15 cellular contexts compared by ENCODE assay signal in genomic region chr5:124783794-124784193, GRCh38. TPM values are rescaled to one million over a fixed set of nuclear protein-coding genes. Genes with fewer than 3 reads are reported as not detected.
DNase-seq lines count a peak whose midpoint lies in the region; ATAC-seq and TF ChIP-seq lines count a peak whose summit lies in the region.
"Had no signal": no experiment of that assay in that cellular context is flagged by ENCODE, and none has a peak within 500 bp of the region (broad histone marks: within the 10 kb centered on the region; RNA-seq: fewer than 3 reads in every experiment).

No MANE protein-coding gene starts in this region.

- POLR2A ChIA-PET in IMR-90 (lab: Charles Lee; ENCODE audit: unreplicated experiment) = no interaction called here

- CTCF ChIA-PET in IMR-90 (lab: Yijun Ruan, JAX) = interaction anchor here (1.1 kb wide), 1 partner anchor 304 kb away, joined by 3 read pairs; no protein-coding TSS in a partner anchor

- DNase-seq in IMR-90 (peak; percentile 16), adrenal gland (peak in 3 of 7 donors; percentile 30 to 42 (median 32)), stromal cell of bone marrow (ENCODE audit: low read depth) (peak; percentile 67), ureter (ENCODE audit: low spot score) (no peak), HT-29 (ENCODE audit: low spot score) (no peak), vagina (ENCODE audit: extremely low spot score in 2 of 2) (no peak)
- DNase-seq: activated CD8-positive, alpha-beta memory T cell treated with anti-CD3 and anti-CD28 coated beads for 24 hours; CD4-positive, alpha-beta T cell; NCI-H1417 treated with DMSO at 0.1 percent for 48 hours; nucleus accumbens; stimulated activated naive CD4-positive, alpha-beta T cell treated with Interleukin-2 at 50 U/mL for 16 hours had no signal

- H3K14ac ChIP-seq in IMR-90 (replicated peaks; ENCODE audit: low read depth, low read length) = no peak overlapping the region

- no peak overlapping the region for H2BK120ac ChIP-seq in IMR-90 (ENCODE audit: low read depth, low read length)

- no peaks in the 10 kb centered on the region for H4K20me1 ChIP-seq in IMR-90 (ENCODE audit: insufficient read depth, low read length)

- WGBS in IMR-90 (ENCODE audit: extremely low coverage in 2 of 2, insufficient read length in 1 of 2), 2 experiments = no CpG with 5 or more reads among the region's 2 CpGs
- WGBS in adrenal gland, 4 donors = 48 to 59% (median 53%) methylated on average over 2 of the region's 2 CpGs
- 60 to 100% methylated on average over 1 to 2 of the region's 2 CpGs for WGBS in gastroesophageal sphincter (ENCODE audit: low coverage in 1 of 2), 2 donors

- H2BK20ac ChIP-seq in IMR-90 (ENCODE audit: low read depth, low read length) = no peak overlapping the region

- no peak overlapping the region for H2BK15ac ChIP-seq in IMR-90 (ENCODE audit: low read depth, low read length)

- no peak for TF ChIP-seq RAD21 in IMR-90 (IDR thresholded peaks at IDR 0.05; ENCODE audit: low read length)

- no peaks in the 10 kb centered on the region for H3K79me1 ChIP-seq in IMR-90 (ENCODE audit: low read depth in 1 of 2, low read length in 2 of 2)

- no peak overlapping the region for H4K8ac ChIP-seq in IMR-90 (ENCODE audit: low read depth in 2 of 2, low read length in 2 of 2)

- no peak overlapping the region for H3K18ac ChIP-seq in IMR-90 (ENCODE audit: low read depth, low read length)

- H3K27ac ChIP-seq in IMR-90 (ENCODE audit: insufficient read depth, low read length) = no peak overlapping the region
- peak overlapping the region in 3 of 5 donors; percentile 33 to 56 (median 55) for H3K27ac ChIP-seq in adrenal gland
- no peak overlapping the region for H3K27ac ChIP-seq in gastroesophageal sphincter
- H3K27ac ChIP-seq in vagina = no peak overlapping the region
- H3K27ac ChIP-seq: SK-N-MC, skin epidermis had no signal

- H2AFZ ChIP-seq in IMR-90 (replicated peaks; ENCODE audit: low read length, poor library complexity) = no peak overlapping the region

- H3K9me1 ChIP-seq in IMR-90 (ENCODE audit: insufficient read depth, low read length) = no peaks in the 10 kb centered on the region

- no peaks in the 10 kb centered on the region for H3K36me3 ChIP-seq in IMR-90 (ENCODE audit: control insufficient read depth, insufficient read depth, low read length)
- no peaks in the 10 kb centered on the region for H3K36me3 ChIP-seq in adrenal gland (replicated peaks in 1 of 2)
- no peaks in the 10 kb centered on the region for H3K36me3 ChIP-seq in gastroesophageal sphincter
- H3K36me3 ChIP-seq in vagina = no peaks in the 10 kb centered on the region

- ATAC-seq in IMR-90 (ENCODE audit: low read depth) (no peak), gastroesophageal sphincter (peak; percentile 69)

- intact Hi-C loops in IMR-90 (cut with micrococcal nuclease) (no loop called here), adrenal gland (cut with DNase I) (no loop called here), vagina (cut with DNase I) (no loop called here)

- BruUV-seq in IMR-90 (replicated peaks; lab: Mats Ljungman, UMichigan) = no TSS peak

- H3K9ac ChIP-seq in IMR-90 (ENCODE audit: low read depth, low read length) = no peak overlapping the region

- H2AK5ac ChIP-seq in IMR-90 (ENCODE audit: low read depth, low read length) = no peak overlapping the region

- H3K4me1 ChIP-seq in IMR-90 (ENCODE audit: control insufficient read depth, insufficient read depth, low read length) = no peaks in the 10 kb centered on the region
- H3K4me1 ChIP-seq in adrenal gland (replicated peaks in 1 of 2) = peaks cover 0 to 5% of the 10 kb centered on the region in 2 donors
- no peaks in the 10 kb centered on the region for H3K4me1 ChIP-seq in gastroesophageal sphincter
- H3K4me1 ChIP-seq in vagina = no peaks in the 10 kb centered on the region

- H3K27me3 ChIP-seq in IMR-90 (ENCODE audit: control insufficient read depth, insufficient read depth, low read length) = 0 out of 2 replicates have a peak, but pooled peaks cover 2% of the 10 kb centered on the region
- H3K27me3 ChIP-seq in adrenal gland = no peaks in the 10 kb centered on the region
- no peaks in the 10 kb centered on the region for H3K27me3 ChIP-seq in gastroesophageal sphincter
- no peaks in the 10 kb centered on the region for H3K27me3 ChIP-seq in vagina

- no peak overlapping the region for H4K5ac ChIP-seq in IMR-90 (ENCODE audit: low read depth, low read length)

- no peak overlapping the region for H4K91ac ChIP-seq in IMR-90 (ENCODE audit: insufficient read depth, low read depth, low read length)

- H2BK5ac ChIP-seq in IMR-90 (ENCODE audit: low read depth, low read length, poor library complexity, severe bottlenecking) = no peak overlapping the region

- no peak overlapping the region for H3K56ac ChIP-seq in IMR-90 (ENCODE audit: extremely low read depth, insufficient read depth, low read length)

- H3K4me2 ChIP-seq in IMR-90 (ENCODE audit: low read depth, low read length) = no peak overlapping the region

- TF ChIP-seq POLR2A in IMR-90 (IDR thresholded peaks at IDR 0.05; ENCODE audit: low read depth, low read length) (no peak), adrenal gland (IDR thresholded peaks at IDR 0.05) (peak in 1 of 2 donors; percentile 36), gastroesophageal sphincter (IDR thresholded peaks at IDR 0.05) (no peak), vagina (IDR thresholded peaks at IDR 0.05) (no peak)

- dilution Hi-C loops in IMR-90 (cut with HindIII; ENCODE audit: low sequenced_read_pairs, unreplicated experiment) = no loop called here

- TF ChIP-seq CTCF in IMR-90 (conservative IDR thresholded peaks at IDR 0.05; ENCODE audit: low read depth, low read length) (no peak), adrenal gland (IDR thresholded peaks at IDR 0.05) (no peak), gastroesophageal sphincter (IDR thresholded peaks at IDR 0.05) (no peak), vagina (IDR thresholded peaks at IDR 0.05) (no peak)

- H3K4me3 ChIP-seq in IMR-90 (ENCODE audit: insufficient read depth, low read depth, low read length) = no peak overlapping the region
- H3K4me3 ChIP-seq in adrenal gland = no peak overlapping the region
- H3K4me3 ChIP-seq in gastroesophageal sphincter = no peak overlapping the region
- H3K4me3 ChIP-seq in vagina = no peak overlapping the region
- H3K4me3 ChIP-seq: GM12878, SK-N-MC, skin epidermis had no signal

- H3K23ac ChIP-seq in IMR-90 (ENCODE audit: low read depth, low read length) = no peak overlapping the region

- H2AK9ac ChIP-seq in IMR-90 (replicated peaks; ENCODE audit: low read depth, low read length, poor library complexity) = no peak overlapping the region

- no peaks in the 10 kb centered on the region for H3K9me3 ChIP-seq in IMR-90 (ENCODE audit: control insufficient read depth, insufficient read depth, low read length)
- H3K9me3 ChIP-seq in adrenal gland (replicated peaks in 1 of 3) = no peaks in the 10 kb centered on the region
- no peaks in the 10 kb centered on the region for H3K9me3 ChIP-seq in gastroesophageal sphincter
- no peaks in the 10 kb centered on the region for H3K9me3 ChIP-seq in vagina

- no peak overlapping the region for H3K4ac ChIP-seq in IMR-90 (ENCODE audit: low read depth, low read length)

- in situ Hi-C loops in IMR-90 (cut with MboI; ENCODE audit: low sequenced_read_pairs) = no loop called here

- TF ChIP-seq EP300 in gastroesophageal sphincter (IDR thresholded peaks at IDR 0.05) = no peak

TF ChIP-seq in IMR-90, 13 proteins besides CTCF, POLR2A, EP300 and RAD21:
- TF ChIP-seq RFX5 (IDR thresholded peaks at IDR 0.05; ENCODE audit: low read depth, low read length) (no peak), CEBPB (IDR thresholded peaks at IDR 0.05; ENCODE audit: low read depth, low read length) (peak; percentile 55)

RNA-seq across cellular contexts. Expression of gene ZNF608, which starts 37.4 kb away (rescaled TPM):
- 15.1 and 16.4 TPM in 2 replicates for total RNA-seq in IMR-90 (2012; rRNA removed)
- 9.8 TPM in 2 replicates for polyA plus RNA-seq in IMR-90 (2012; rRNA removed)
- polyA plus RNA-seq in IMR-90 (2012; cell fraction: cytosol; rRNA removed) = 2.7 and 5.9 TPM in 2 replicates
- polyA plus RNA-seq in IMR-90 (2012; cell fraction: nucleus; rRNA removed; ENCODE audit: low replicate concordance) = 10.3 and 27.2 TPM in 2 replicates
- 10 to 100 TPM; 15.5 to 55.0 (median 29.1) TPM for total RNA-seq in adrenal gland
- polyA plus RNA-seq in adrenal gland = 10 to 100 TPM; 14.4 to 30.3 (median 16.7) TPM
- 10 to 100 TPM; 24.4 to 41.4 (median 36.1) TPM for total RNA-seq in gastroesophageal sphincter
- total RNA-seq in ureter = 29.6 TPM
- 3.7 and 4.9 TPM in 2 replicates for total RNA-seq in HT-29 (2014; rRNA removed; shearing (Covaris generic))
- total RNA-seq in vagina = 20.6 TPM

Comparison
In these comparisons a context has a peak if more than half of its experiments do, and no peak if none do; other contexts are left out.
1. DNase-seq: peak in IMR-90 (single experiment) and stromal cell of bone marrow (single experiment); none in ureter (single experiment), HT-29 (single experiment) and vagina (0 of 2).
2. H3K27ac ChIP-seq: peak in adrenal gland (3 of 5); none in IMR-90 (single experiment), gastroesophageal sphincter (0 of 4) and vagina (single experiment).